Comparison of ENCODE assay signal across 22 cellular contexts in genomic region chr3:51530485-51530884, GRCh38.
"Had no signal": no experiment of that assay in that cellular context is flagged by ENCODE, and none has a peak within 500 bp of the region (broad histone marks: within the 10 kb centered on the region; RNA-seq: fewer than 3 reads in every experiment).

No MANE protein-coding gene starts in this region.

- H3K4me1 Mint-ChIP-seq: activated CD8-positive, alpha-beta memory T cell treated with anti-CD3 and anti-CD28 coated beads, Interleukin-2, amount 10 ng/mL, durations not matched to agents 7 days and 5 days; T-helper 17 cell; WTC11 had no signal

- H3K27ac ChIP-seq: breast epithelium, PC-9 had no signal

- H3K9me3 Mint-ChIP-seq: activated naive CD4-positive, alpha-beta T cell treated with anti-CD3 and anti-CD28 coated beads for 36 hours; activated T-cell treated with anti-CD3 and anti-CD28 coated beads, Interleukin-2, amount 50 U/mL, for 24 hours; activated T-helper 1 cell treated with anti-CD3 and anti-CD28 coated beads, Interleukin-12 subunit alpha, Interleukin-12 subunit beta, Interleukin-2, Interleukin-4 antibody, amounts not matched to agents 30 ng/mL and 10 ng/mL and 1 ng/mL, durations not matched to agents 14 hours and 24 hours and 36 hours; WTC11 had no signal

- H2AFZ ChIP-seq: PC-9 had no signal

- H3K9me3 ChIP-seq: breast epithelium had no signal

- H3K4me3 Mint-ChIP-seq: activated CD8-positive, alpha-beta memory T cell treated with anti-CD3 and anti-CD28 coated beads, Interleukin-2, amount 10 ng/mL, durations not matched to agents 7 days and 5 days; activated naive CD4-positive, alpha-beta T cell treated with anti-CD3 and anti-CD28 coated beads for 36 hours; activated naive CD8-positive, alpha-beta T cell; activated T-cell treated with anti-CD3 and anti-CD28 coated beads, Interleukin-2, amount 50 U/mL, for 24 hours; activated T-helper 1 cell treated with anti-CD3 and anti-CD28 coated beads, Interleukin-12 subunit alpha, Interleukin-12 subunit beta, Interleukin-2, Interleukin-4 antibody, amounts not matched to agents 30 ng/mL and 10 ng/mL and 1 ng/mL, durations not matched to agents 14 hours and 24 hours and 36 hours; T-helper 17 cell; WTC11 had no signal

- H3K27me3 ChIP-seq: breast epithelium had no signal

- H3K27me3 Mint-ChIP-seq: activated naive CD8-positive, alpha-beta T cell; activated T-cell treated with anti-CD3 and anti-CD28 coated beads, Interleukin-2, amount 50 U/mL, for 24 hours had no signal

- H3K36me3 ChIP-seq: breast epithelium had no signal

- ATAC-seq: activated CD8-positive, alpha-beta memory T cell treated with anti-CD3 and anti-CD28 coated beads, Interleukin-2, amount 10 ng/mL, durations not matched to agents 7 days and 5 days; T-helper 17 cell; WTC11 had no signal

- H3K4me2 ChIP-seq: PC-9 had no signal

- H3K4me3 ChIP-seq: breast epithelium, PC-9 had no signal

- H3K27ac Mint-ChIP-seq: activated CD8-positive, alpha-beta memory T cell treated with anti-CD3 and anti-CD28 coated beads, Interleukin-2, amount 10 ng/mL, durations not matched to agents 7 days and 5 days; activated naive CD4-positive, alpha-beta T cell treated with anti-CD3 and anti-CD28 coated beads for 36 hours; activated naive CD8-positive, alpha-beta T cell; activated T-cell treated with anti-CD3 and anti-CD28 coated beads, Interleukin-2, amount 50 U/mL, for 24 hours; activated T-helper 1 cell treated with anti-CD3 and anti-CD28 coated beads, Interleukin-12 subunit alpha, Interleukin-12 subunit beta, Interleukin-2, Interleukin-4 antibody, amounts not matched to agents 30 ng/mL and 10 ng/mL and 1 ng/mL, durations not matched to agents 14 hours and 24 hours and 36 hours; T-helper 17 cell; WTC11 had no signal

- H3K36me3 Mint-ChIP-seq: activated CD8-positive, alpha-beta memory T cell treated with anti-CD3 and anti-CD28 coated beads, Interleukin-2, amount 10 ng/mL, durations not matched to agents 7 days and 5 days; activated naive CD8-positive, alpha-beta T cell; WTC11 had no signal

- DNase-seq: activated CD4-positive, alpha-beta T cell treated with anti-CD3 and anti-CD28 coated beads for 48 hours; activated CD4-positive, alpha-beta T cell treated with anti-CD3 and anti-CD28 coated beads, Interleukin-2, amount 50 U/mL, for 4 hours; activated CD4-positive, CD25-positive, alpha-beta regulatory T cell treated with anti-CD3 and anti-CD28 coated beads, Interleukin-2, amount 50 U/mL, for 72 hours; activated CD8-positive, alpha-beta memory T cell treated with anti-CD3 and anti-CD28 coated beads, Interleukin-2, amount 10 ng/mL, durations not matched to agents 7 days and 5 days; activated gamma-delta T cell; activated naive CD4-positive, alpha-beta T cell treated with anti-CD3 and anti-CD28 coated beads for 36 hours; activated T-cell treated with anti-CD3 and anti-CD28 coated beads, Interleukin-2, amount 50 U/mL, for 24 hours; caudate nucleus; MM.1S; NCI-H1105; NCI-H1436; NCI-H1694 treated with DMSO at 0.1 percent for 48 hours; NCI-H2029 treated with DMSO at 0.1 percent for 48 hours; NCI-H510A treated with DMSO at 0.1 percent for 48 hours; SHP77 treated with DMSO at 0.1 percent for 48 hours; T-helper 17 cell; T-helper 9 cell had no signal

- H3K4me1 ChIP-seq: breast epithelium had no signal
